In genomic region chr5:93997562-93997961, GRCh38 we compare ENCODE assay signal across 21 cellular contexts.
"Had no signal": no experiment of that assay in that cellular context is flagged by ENCODE, and none has a peak within 500 bp of the region (broad histone marks: within the 10 kb centered on the region; RNA-seq: fewer than 3 reads in every experiment).

No MANE protein-coding gene starts in this region.

- H3K9ac ChIP-seq: KMS-11 had no signal

- DNase-seq: Kasumi-1, MM.1S, NCI-H1092 treated with DMSO at 0.1 percent for 48 hours, NCI-H1436, NCI-H187 treated with DMSO at 0.1 percent for 48 hours, NCI-H2029 treated with DMSO at 0.1 percent for 48 hours, NCI-H2227 treated with DMSO at 0.1 percent for 48 hours, NCI-H446, NCI-H510A, NCI-H524 treated with DMSO at 0.1 percent for 48 hours, NCI-H774, PC-9, Peyer's patch, SHP77 treated with DMSO at 0.1 percent for 48 hours, SJCRH30 had no signal

- H3K27me3 ChIP-seq: Peyer's patch, SJCRH30 had no signal

- ATAC-seq: K562, Right ventricle myocardium inferior, SK-N-SH treated with all-trans-retinoic acid at 6 μM for 48 hours had no signal

- FAIRE-seq: HTR-8/SVneo, K562 had no signal

- H3K36me3 ChIP-seq: Peyer's patch, SJCRH30 had no signal

- H3K4me1 ChIP-seq: SJCRH30 had no signal

- H3K27ac ChIP-seq: HL-60, KMS-11, PC-9, Peyer's patch, SJCRH30 had no signal

- H3K4me3 ChIP-seq: K562, PC-9, Peyer's patch, SJCRH30 had no signal

- H2AFZ ChIP-seq: PC-9 had no signal

- H3K4me2 ChIP-seq: KMS-11, PC-9 had no signal

- H3K9me3 ChIP-seq: Peyer's patch, SJCRH30 had no signal
